ENCODE assay signal across 15 cellular contexts in genomic region chr6:36662827-36663256, GRCh38. TPM values are rescaled to one million over a fixed set of nuclear protein-coding genes. Genes with fewer than 3 reads are reported as not detected.
DNase-seq lines count a peak whose midpoint lies in the region; ATAC-seq and TF ChIP-seq lines count a peak whose summit lies in the region.
"Had no signal": no experiment of that assay in that cellular context is flagged by ENCODE, and none has a peak within 500 bp of the region (broad histone marks: within the 10 kb centered on the region; RNA-seq: fewer than 3 reads in every experiment).

No MANE protein-coding gene starts in this region.

- no peaks in the 10 kb centered on the region for H3K9me2 ChIP-seq in MM.1S (replicated peaks; ENCODE audit: insufficient read depth, low read length)

- H3K27me3 Mint-ChIP-seq in brain, result peaks cover 2% of the 10 kb centered on the region
- peaks cover 3% of the 10 kb centered on the region for H3K27me3 Mint-ChIP-seq in nephron progenitor cell (ENCODE audit: low read depth, poor library complexity)

- peak overlapping the region in 1 of 5 experiments; percentile 15 for H3K4me3 Mint-ChIP-seq in brain
- H3K4me3 Mint-ChIP-seq in nephron progenitor cell, result no peak overlapping the region

- H3K27ac ChIP-seq in MM.1S (ENCODE audit: low read length), result peak overlapping the region; percentile 30; the same call in 1 of the 2 replicates
- H3K27ac ChIP-seq: HL-60, thyroid gland had no signal

- H3K36me3 Mint-ChIP-seq in brain (no peaks in the 10 kb centered on the region), nephron progenitor cell (ENCODE audit: low read depth) (no peaks in the 10 kb centered on the region)
- H3K36me3 Mint-ChIP-seq: activated naive CD4-positive, alpha-beta T cell treated with anti-CD3 and anti-CD28 coated beads, Interleukin-2, amount 50 U/mL, for 72 hours had no signal

- H3K9ac ChIP-seq in MM.1S (ENCODE audit: low read length), result no peak overlapping the region

- H3K4me3 ChIP-seq in MM.1S (ENCODE audit: low read length), result no peak overlapping the region
- H3K4me3 ChIP-seq: Peyer's patch, thyroid gland had no signal

- H4K20me1 ChIP-seq in MM.1S (ENCODE audit: insufficient read depth, low read length), result no peaks in the 10 kb centered on the region

- TF ChIP-seq CTCF in MM.1S (IDR thresholded peaks at IDR 0.05; ENCODE audit: low read length) (no peak), brain (conservative IDR thresholded peaks at IDR 0.05) (no peak), nephron progenitor cell (IDR thresholded peaks at IDR 0.05) (no peak)

- ATAC-seq in HG03354 (IDR thresholded peaks at IDR 0.05; ENCODE audit: poor library complexity, severe bottlenecking, unreplicated experiment) (no peak), GM21717 (IDR thresholded peaks at IDR 0.05; ENCODE audit: unreplicated experiment) (no peak), HG03565 (IDR thresholded peaks at IDR 0.05; ENCODE audit: unreplicated experiment) (no peak)

- H3K4me1 ChIP-seq in MM.1S (ENCODE audit: low read length), result peaks cover 39% of the 10 kb centered on the region

- peaks cover 18% of the 10 kb centered on the region for H3F3A ChIP-seq in MM.1S (ENCODE audit: insufficient read depth, low read length)

- H3K27me3 ChIP-seq in MM.1S (replicated peaks; ENCODE audit: insufficient read depth, low read length), result no peaks in the 10 kb centered on the region
- H3K27me3 ChIP-seq: Peyer's patch, thyroid gland had no signal

- peak overlapping the region; percentile 54 for H3K4me2 ChIP-seq in MM.1S (ENCODE audit: low read depth, low read length)

- peak overlapping the region; percentile 23; the same call in 1 of the 2 replicates for H2AFZ ChIP-seq in MM.1S (ENCODE audit: low read length)

- no peaks in the 10 kb centered on the region for H3K36me3 ChIP-seq in MM.1S (replicated peaks; ENCODE audit: insufficient read depth, low read length)
- H3K36me3 ChIP-seq: Peyer's patch, thyroid gland had no signal

- H3K27ac Mint-ChIP-seq in brain (peak overlapping the region in 3 of 5 experiments; percentile 52 to 74 (median 53)), nephron progenitor cell (peak overlapping the region; percentile 3)

- no peaks in the 10 kb centered on the region for H3K79me2 ChIP-seq in MM.1S (ENCODE audit: low read length)

- DNase-seq in ELF-1 (ENCODE audit: low read depth, low spot score), result peak; percentile 49
- peak; percentile 47 for DNase-seq in MM.1S
- DNase-seq in nephron progenitor cell, result no peak
- DNase-seq in cerebellum (ENCODE audit: low spot score), result no peak
- DNase-seq: Peyer's patch; stimulated activated CD4-positive, alpha-beta T cell treated with anti-CD3 and anti-CD28 coated beads, Interleukin-12 subunit alpha, Interleukin-12 subunit beta, amount 100 ng/mL, for 4 hours; thyroid gland had no signal

- H3K4me1 Mint-ChIP-seq in brain (peaks cover 44% of the 10 kb centered on the region), nephron progenitor cell (peaks cover 38% of the 10 kb centered on the region)

- H3K9me3 Mint-ChIP-seq in brain, result peaks cover 0 to 3% (median 0%) of the 10 kb centered on the region in 5 experiments
- H3K9me3 Mint-ChIP-seq in nephron progenitor cell, result no peaks in the 10 kb centered on the region
- H3K9me3 Mint-ChIP-seq: activated naive CD4-positive, alpha-beta T cell treated with anti-CD3 and anti-CD28 coated beads, Interleukin-2, amount 50 U/mL, for 72 hours had no signal

- H3K9me3 ChIP-seq in MM.1S (replicated peaks; ENCODE audit: insufficient read depth, low read length), result no peaks in the 10 kb centered on the region
- H3K9me3 ChIP-seq: Peyer's patch, thyroid gland had no signal

RNA-seq across cellular contexts. Expression of gene CDKN1A, which starts 15.7 kb away (rescaled TPM):
- 103 TPM for polyA plus RNA-seq in brain (ENCODE audit: insufficient read depth, low read depth, low replicate concordance)
- total RNA-seq in cerebellum, result 2.2 TPM

RNA-seq across cellular contexts. Expression of gene RAB44, which starts 34.8 kb away (rescaled TPM):
- polyA plus RNA-seq in brain (ENCODE audit: insufficient read depth, low read depth, low replicate concordance), result not detected
- total RNA-seq in cerebellum, result not detected
- total RNA-seq: lung microvascular endothelial cell, M059J had no signal

Comparison
In these comparisons a context has a peak if more than half of its experiments do, and no peak if none do; other contexts are left out.
1. DNase-seq: peak in ELF-1 (single experiment) and MM.1S (single experiment); none in nephron progenitor cell (single experiment) and cerebellum (single experiment).